Comparison of ENCODE assay signal across 8 cellular contexts in the genomic region with DNA sequence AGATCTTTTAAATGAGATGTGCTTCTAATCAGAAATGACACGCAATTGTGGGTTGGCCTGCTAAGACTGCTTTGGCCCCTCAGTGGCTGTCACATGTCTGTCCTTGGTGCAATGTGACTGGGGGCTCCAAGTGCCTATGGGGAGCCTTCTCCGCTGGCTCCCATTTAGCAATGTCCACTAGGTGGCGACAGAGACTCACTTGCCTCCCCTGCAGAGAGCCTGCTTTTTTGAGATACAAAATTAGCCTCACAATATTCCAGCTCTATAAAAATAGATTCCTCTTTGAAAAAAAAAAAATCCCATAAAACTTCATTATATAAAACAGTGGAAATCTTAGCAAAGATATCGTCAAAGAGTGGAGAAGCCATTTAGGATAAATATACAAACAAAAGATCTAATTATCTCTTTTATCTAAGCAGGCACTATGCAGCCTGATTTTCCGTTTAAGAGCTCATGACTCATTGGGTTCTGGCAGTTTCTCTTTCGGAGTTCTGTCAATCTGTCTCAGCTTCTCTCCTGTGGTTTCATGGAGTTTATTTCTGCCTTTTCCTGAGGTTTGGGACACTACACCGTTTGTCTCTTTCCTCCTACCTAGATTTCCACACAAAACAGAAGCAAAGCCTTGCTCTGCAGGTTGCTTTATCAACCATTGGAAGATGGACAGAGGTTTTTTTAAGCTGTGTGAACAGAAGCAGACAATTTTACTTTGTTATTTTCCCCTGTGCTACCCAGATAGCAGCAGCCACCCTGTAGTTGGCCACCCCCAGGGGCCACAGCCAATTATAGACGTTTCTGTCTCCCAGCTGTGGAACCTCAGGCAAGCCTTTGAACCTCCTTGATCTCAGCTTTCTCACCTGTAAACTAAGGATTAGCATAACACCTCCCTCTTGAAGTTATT.
DNase-seq lines count a peak whose midpoint lies in the region; ATAC-seq and TF ChIP-seq lines count a peak whose summit lies in the region.

No MANE protein-coding gene starts in this region.

- peak; percentile 97 for TF ChIP-seq CTCF in epithelial cell of esophagus (IDR thresholded peaks at IDR 0.05; ENCODE audit: insufficient read depth, low read depth, low read length, missing control alignments)

- H3K4me3 ChIP-seq in epithelial cell of esophagus (ENCODE audit: low read length), result no peak overlapping the region

- peak; percentile 74 for ATAC-seq in HG03439 (IDR thresholded peaks at IDR 0.05; ENCODE audit: unreplicated experiment)

- DNase-seq in SIG-M5 treated with dmso at 0.1 percent for 504 hours (lab: John Stamatoyannopoulos, UW; ENCODE audit: unreplicated experiment) (peak; percentile 60), SIG-M5 (lab: John Stamatoyannopoulos, UW) (no peak), NCI-H82 treated with DMSO at 0.1 percent for 48 hours (lab: John Stamatoyannopoulos, UW; ENCODE audit: unreplicated experiment) (peak; percentile 2), epithelial cell of esophagus (ENCODE audit: low read depth) (peak; percentile 73), mucosa of gallbladder (ENCODE audit: low spot score) (peak; percentile 73)
- peak; percentile 37 for DNase-seq in activated CD8-positive, alpha-beta memory T cell treated with anti-CD3 and anti-CD28 coated beads, Interleukin-2, amount 50 U/mL, for 24 hours (ENCODE audit: extremely low read depth)
- peak; percentile 4 to 40 for DNase-seq in stimulated activated CD8-positive, alpha-beta memory T cell treated with anti-CD3 and anti-CD28 coated beads, Interleukin-4, amount 100 ng/mL, for 4 hours (ENCODE audit: low read depth in 2 of 2, low spot score in 1 of 2)
